In genomic region chr1:44828841-44829440, GRCh38 we compare ENCODE assay signal across 20 cellular contexts. TPM values are rescaled to one million over a fixed set of nuclear protein-coding genes. Genes with fewer than 3 reads are reported as not detected.
"Had no signal": no experiment of that assay in that cellular context is flagged by ENCODE, and none has a peak within 500 bp of the region (broad histone marks: within the 10 kb centered on the region; RNA-seq: fewer than 3 reads in every experiment).

No MANE protein-coding gene starts in this region.

- H3K9me3 ChIP-seq: heart left ventricle, left ventricle myocardium inferior had no signal

- DNase-seq: cortex of kidney; effector memory CD4-positive, alpha-beta T cell; left cardiac atrium; left ventricle myocardium inferior; mesenchymal stem cell; naive B cell; stimulated activated CD4-positive, alpha-beta T cell treated with anti-CD3 and anti-CD28 coated beads, Interleukin-12 subunit alpha, Interleukin-12 subunit beta, amount 100 ng/mL, for 4 hours; stimulated activated naive CD4-positive, alpha-beta T cell treated with Interleukin-2 at 50 U/mL for 16 hours; trophoblast cell had no signal

- H3K4me3 ChIP-seq: heart left ventricle, left ventricle myocardium inferior, lung had no signal

- H3K27ac ChIP-seq: heart left ventricle, left ventricle myocardium inferior had no signal

- H3K27me3 ChIP-seq: heart left ventricle had no signal

- FAIRE-seq: endometrium, frontal cortex, keratinocyte had no signal

- ATAC-seq: esophagus mucosa, heart left ventricle, left cardiac atrium, sciatic nerve had no signal

- H3K36me3 ChIP-seq: heart left ventricle, left ventricle myocardium inferior had no signal

RNA-seq across cellular contexts. Expression of gene DYNLT4, which starts 21.8 kb away (rescaled TPM):
- total RNA-seq: esophagus mucosa, frontal cortex, skeletal muscle tissue, urinary bladder had no signal
- polyA plus RNA-seq: fibroblast of lung, keratinocyte had no signal

RNA-seq across cellular contexts. Expression of gene BEST4, which starts 41.0 kb away (rescaled TPM):
- total RNA-seq: esophagus mucosa, glomerular endothelial cell, skeletal muscle tissue, urinary bladder had no signal
